In genomic region chr3:74537164-74537563, GRCh38 we compare ENCODE assay signal across 21 cellular contexts.
A peak's percentile ranks its signal among the peaks of the same experiment; 100 is the strongest.
DNase-seq lines count a peak whose midpoint lies in the region.
"Had no signal": no experiment of that assay in that cellular context is flagged by ENCODE, and none has a peak within 500 bp of the region (broad histone marks: within the 10 kb centered on the region; RNA-seq: fewer than 3 reads in every experiment).

No MANE protein-coding gene starts in this region.

- DNase-seq in AG08395 (ENCODE audit: low spot score) (peak; percentile 80), GM23248 (peak; percentile 85), fibroblast of gingiva (ENCODE audit: low read depth) (peak; percentile 85), non-pigmented ciliary epithelial cell (ENCODE audit: low read depth) (peak; percentile 19), glomerular visceral epithelial cell (ENCODE audit: extremely low spot score) (no peak), iPS-NIHi7 (ENCODE audit: extremely low spot score) (no peak), DMS79 (lab: John Stamatoyannopoulos, UW) (no peak)
- no peak for DNase-seq in activated naive CD4-positive, alpha-beta T cell (lab: John Stamatoyannopoulos, UW)
- DNase-seq: ACHN; activated CD4-positive, alpha-beta T cell treated with anti-CD3 and anti-CD28 coated beads for 4 hours; activated gamma-delta T cell; amygdala; glutamatergic neuron; MV-4-11; naive thymus-derived CD4-positive, alpha-beta T cell; NCI-H187 treated with DMSO at 0.1 percent for 48 hours; NK-92 treated with Interleukin-12 subunit alpha and Interleukin-12 subunit beta, amount 100 ng/mL, for 24 hours; stimulated activated CD4-positive, alpha-beta T cell treated with anti-CD3 and anti-CD28 coated beads, Interleukin-12 subunit alpha, Interleukin-12 subunit beta, amount 100 ng/mL, for 4 hours; thyroid gland had no signal

- H3K27ac ChIP-seq in GM23248: peak overlapping the region; percentile 41
- H3K27ac ChIP-seq: coronary artery, prostate gland, thyroid gland had no signal

- in situ Hi-C loops in GM23248 (cut with MboI): no loop called here

- H3K9ac ChIP-seq in GM23248: no peak overlapping the region

- peaks cover 25% of the 10 kb centered on the region for H3F3A ChIP-seq in GM23248 (ENCODE audit: insufficient read depth)

- no peaks in the 10 kb centered on the region; the same call in 1 of the 2 replicates for H3K9me2 ChIP-seq in GM23248 (ENCODE audit: insufficient read depth)

- H3K4me1 ChIP-seq in GM23248 (ENCODE audit: insufficient read depth): peaks cover 37% of the 10 kb centered on the region
- H3K4me1 ChIP-seq: prostate gland had no signal

- H3K79me2 ChIP-seq in GM23248 (ENCODE audit: insufficient read depth): peaks cover 46% of the 10 kb centered on the region

- 8 to 9% methylated on average over 4 of the region's 4 CpGs for WGBS in GM23248 (ENCODE audit: low coverage in 1 of 2, low lambda C conversion rate in 2 of 2, missing lambda C conversion rate in 2 of 2), 2 experiments

- no peak overlapping the region for H3K4me3 ChIP-seq in GM23248
- H3K4me3 ChIP-seq: coronary artery, prostate gland, thyroid gland had no signal

- H3K36me3 ChIP-seq in GM23248 (ENCODE audit: low read depth): no peaks in the 10 kb centered on the region
- H3K36me3 ChIP-seq: prostate gland, thyroid gland had no signal

- H3K27me3 ChIP-seq in GM23248 (replicated peaks; ENCODE audit: insufficient read depth): no peaks in the 10 kb centered on the region
- H3K27me3 ChIP-seq: thyroid gland had no signal

- H3K9me3 ChIP-seq in GM23248 (ENCODE audit: low read depth): no peaks in the 10 kb centered on the region
- H3K9me3 ChIP-seq: prostate gland, thyroid gland had no signal

- 0 out of 2 replicates have a peak overlapping the region, but pooled peaks have one; percentile 2 for H2AFZ ChIP-seq in GM23248

- no peaks in the 10 kb centered on the region for H4K20me1 ChIP-seq in GM23248 (ENCODE audit: insufficient read depth)

- H3K4me2 ChIP-seq in GM23248 (ENCODE audit: unreplicated experiment): peak overlapping the region; percentile 37

Comparison
In these comparisons a context has a peak if more than half of its experiments do, and no peak if none do; other contexts are left out.
1. DNase-seq: peak in AG08395 (single experiment), GM23248 (single experiment), fibroblast of gingiva (single experiment) and non-pigmented ciliary epithelial cell (single experiment); none in glomerular visceral epithelial cell (single experiment), iPS-NIHi7 (single experiment), activated naive CD4-positive, alpha-beta T cell (0 of 4) and DMS79 (single experiment).